ENCODE assay signal across 1 cellular context in the genomic region with DNA sequence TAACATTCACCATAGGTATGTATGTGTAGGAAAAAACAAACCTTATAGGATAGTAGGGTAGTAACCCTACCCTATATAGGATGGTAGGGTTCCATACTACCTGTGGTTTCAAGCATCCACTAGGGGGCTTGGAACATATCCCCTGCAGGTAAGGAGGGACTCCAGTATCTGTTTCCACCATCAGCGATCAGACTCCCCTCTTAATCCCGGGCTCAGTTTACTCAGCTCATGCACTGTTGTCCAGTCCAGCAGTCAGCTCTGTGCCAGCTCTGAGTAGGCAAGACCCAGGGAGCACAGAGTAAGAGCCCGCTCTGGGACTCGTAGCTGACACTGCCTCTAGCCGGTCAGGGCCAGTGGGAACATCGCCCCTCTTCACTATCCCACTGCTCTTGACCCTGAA.
TF ChIP-seq lines count a peak whose summit lies in the region.

No MANE protein-coding gene starts in this region.

TF ChIP-seq in GM23338, 12 proteins besides CTCF, POLR2A, EP300 and RAD21 (continued from another document):
- TF ChIP-seq, protein P1, sequence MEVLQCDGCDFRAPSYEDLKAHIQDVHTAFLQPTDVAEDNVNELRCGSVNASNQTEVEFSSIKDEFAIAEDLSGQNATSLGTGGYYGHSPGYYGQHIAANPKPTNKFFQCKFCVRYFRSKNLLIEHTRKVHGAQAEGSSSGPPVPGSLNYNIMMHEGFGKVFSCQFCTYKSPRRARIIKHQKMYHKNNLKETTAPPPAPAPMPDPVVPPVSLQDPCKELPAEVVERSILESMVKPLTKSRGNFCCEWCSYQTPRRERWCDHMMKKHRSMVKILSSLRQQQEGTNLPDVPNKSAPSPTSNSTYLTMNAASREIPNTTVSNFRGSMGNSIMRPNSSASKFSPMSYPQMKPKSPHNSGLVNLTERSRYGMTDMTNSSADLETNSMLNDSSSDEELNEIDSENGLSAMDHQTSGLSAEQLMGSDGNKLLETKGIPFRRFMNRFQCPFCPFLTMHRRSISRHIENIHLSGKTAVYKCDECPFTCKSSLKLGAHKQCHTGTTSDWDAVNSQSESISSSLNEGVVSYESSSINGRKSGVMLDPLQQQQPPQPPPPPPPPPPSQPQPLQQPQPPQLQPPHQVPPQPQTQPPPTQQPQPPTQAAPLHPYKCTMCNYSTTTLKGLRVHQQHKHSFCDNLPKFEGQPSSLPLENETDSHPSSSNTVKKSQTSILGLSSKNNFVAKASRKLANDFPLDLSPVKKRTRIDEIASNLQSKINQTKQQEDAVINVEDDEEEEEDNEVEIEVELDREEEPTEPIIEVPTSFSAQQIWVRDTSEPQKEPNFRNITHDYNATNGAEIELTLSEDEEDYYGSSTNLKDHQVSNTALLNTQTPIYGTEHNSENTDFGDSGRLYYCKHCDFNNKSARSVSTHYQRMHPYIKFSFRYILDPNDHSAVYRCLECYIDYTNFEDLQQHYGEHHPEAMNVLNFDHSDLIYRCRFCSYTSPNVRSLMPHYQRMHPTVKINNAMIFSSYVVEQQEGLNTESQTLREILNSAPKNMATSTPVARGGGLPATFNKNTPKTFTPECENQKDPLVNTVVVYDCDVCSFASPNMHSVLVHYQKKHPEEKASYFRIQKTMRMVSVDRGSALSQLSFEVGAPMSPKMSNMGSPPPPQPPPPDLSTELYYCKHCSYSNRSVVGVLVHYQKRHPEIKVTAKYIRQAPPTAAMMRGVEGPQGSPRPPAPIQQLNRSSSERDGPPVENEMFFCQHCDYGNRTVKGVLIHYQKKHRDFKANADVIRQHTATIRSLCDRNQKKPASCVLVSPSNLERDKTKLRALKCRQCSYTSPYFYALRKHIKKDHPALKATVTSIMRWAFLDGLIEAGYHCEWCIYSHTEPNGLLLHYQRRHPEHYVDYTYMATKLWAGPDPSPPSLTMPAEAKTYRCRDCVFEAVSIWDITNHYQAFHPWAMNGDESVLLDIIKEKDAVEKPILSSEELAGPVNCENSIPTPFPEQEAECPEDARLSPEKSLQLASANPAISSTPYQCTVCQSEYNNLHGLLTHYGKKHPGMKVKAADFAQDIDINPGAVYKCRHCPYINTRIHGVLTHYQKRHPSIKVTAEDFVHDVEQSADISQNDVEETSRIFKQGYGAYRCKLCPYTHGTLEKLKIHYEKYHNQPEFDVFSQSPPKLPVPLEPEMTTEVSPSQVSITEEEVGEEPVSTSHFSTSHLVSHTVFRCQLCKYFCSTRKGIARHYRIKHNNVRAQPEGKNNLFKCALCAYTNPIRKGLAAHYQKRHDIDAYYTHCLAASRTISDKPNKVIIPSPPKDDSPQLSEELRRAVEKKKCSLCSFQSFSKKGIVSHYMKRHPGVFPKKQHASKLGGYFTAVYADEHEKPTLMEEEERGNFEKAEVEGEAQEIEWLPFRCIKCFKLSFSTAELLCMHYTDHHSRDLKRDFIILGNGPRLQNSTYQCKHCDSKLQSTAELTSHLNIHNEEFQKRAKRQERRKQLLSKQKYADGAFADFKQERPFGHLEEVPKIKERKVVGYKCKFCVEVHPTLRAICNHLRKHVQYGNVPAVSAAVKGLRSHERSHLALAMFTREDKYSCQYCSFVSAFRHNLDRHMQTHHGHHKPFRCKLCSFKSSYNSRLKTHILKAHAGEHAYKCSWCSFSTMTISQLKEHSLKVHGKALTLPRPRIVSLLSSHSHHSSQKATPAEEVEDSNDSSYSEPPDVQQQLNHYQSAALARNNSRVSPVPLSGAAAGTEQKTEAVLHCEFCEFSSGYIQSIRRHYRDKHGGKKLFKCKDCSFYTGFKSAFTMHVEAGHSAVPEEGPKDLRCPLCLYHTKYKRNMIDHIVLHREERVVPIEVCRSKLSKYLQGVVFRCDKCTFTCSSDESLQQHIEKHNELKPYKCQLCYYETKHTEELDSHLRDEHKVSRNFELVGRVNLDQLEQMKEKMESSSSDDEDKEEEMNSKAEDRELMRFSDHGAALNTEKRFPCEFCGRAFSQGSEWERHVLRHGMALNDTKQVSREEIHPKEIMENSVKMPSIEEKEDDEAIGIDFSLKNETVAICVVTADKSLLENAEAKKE (CRISPR knock-in tag; IDR thresholded peaks at IDR 0.05): no peak
- TF ChIP-seq CREB1 (CRISPR knock-in tag; IDR thresholded peaks at IDR 0.05; ENCODE audit: low read depth) (no peak), ZNF114 (CRISPR knock-in tag; IDR thresholded peaks at IDR 0.05) (no peak), ZNF331 (CRISPR knock-in tag; IDR thresholded peaks at IDR 0.05; ENCODE audit: low read depth) (no peak), NANOG (IDR thresholded peaks at IDR 0.05; ENCODE audit: borderline replicate concordance) (no peak), EZH2 (IDR thresholded peaks at IDR 0.05; ENCODE audit: low read depth, unreplicated experiment) (no peak), JUNB (IDR thresholded peaks at IDR 0.05; ENCODE audit: unreplicated experiment) (no peak), STAT1 (IDR thresholded peaks at IDR 0.05; ENCODE audit: unreplicated experiment) (no peak), EZH2phosphoT487 (IDR thresholded peaks at IDR 0.05; ENCODE audit: unreplicated experiment) (no peak)
- TF ChIP-seq, protein P2, sequence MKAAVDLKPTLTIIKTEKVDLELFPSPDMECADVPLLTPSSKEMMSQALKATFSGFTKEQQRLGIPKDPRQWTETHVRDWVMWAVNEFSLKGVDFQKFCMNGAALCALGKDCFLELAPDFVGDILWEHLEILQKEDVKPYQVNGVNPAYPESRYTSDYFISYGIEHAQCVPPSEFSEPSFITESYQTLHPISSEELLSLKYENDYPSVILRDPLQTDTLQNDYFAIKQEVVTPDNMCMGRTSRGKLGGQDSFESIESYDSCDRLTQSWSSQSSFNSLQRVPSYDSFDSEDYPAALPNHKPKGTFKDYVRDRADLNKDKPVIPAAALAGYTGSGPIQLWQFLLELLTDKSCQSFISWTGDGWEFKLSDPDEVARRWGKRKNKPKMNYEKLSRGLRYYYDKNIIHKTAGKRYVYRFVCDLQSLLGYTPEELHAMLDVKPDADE (IDR thresholded peaks at IDR 0.05): no peak
